In genomic region chr11:31092638-31093037, GRCh38 we compare ENCODE assay signal across 34 cellular contexts.
"Had no signal": no experiment of that assay in that cellular context is flagged by ENCODE, and none has a peak within 500 bp of the region (broad histone marks: within the 10 kb centered on the region; RNA-seq: fewer than 3 reads in every experiment).

No MANE protein-coding gene starts in this region.

- H3K4me1 Mint-ChIP-seq: activated naive CD4-positive, alpha-beta T cell treated with anti-CD3 and anti-CD28 coated beads, Interleukin-2, amount 10 ng/mL, durations not matched to agents 7 days and 5 days; activated naive CD4-positive, alpha-beta T cell treated with anti-CD3 and anti-CD28 coated beads, Interleukin-2, amount 50 U/mL, for 24 hours; activated naive CD8-positive, alpha-beta T cell treated with anti-CD3 and anti-CD28 coated beads for 36 hours; activated naive CD8-positive, alpha-beta T cell treated with anti-CD3 and anti-CD28 coated beads, Interleukin-2, amount 10 ng/mL, durations not matched to agents 7 days and 5 days; activated naive CD8-positive, alpha-beta T cell treated with anti-CD3 and anti-CD28 coated beads, Interleukin-2, amount 50 U/mL, for 24 hours; activated T-helper 17 cell treated with anti-CD3 and anti-CD28 coated beads, Interleukin-2, amount 50 U/mL, for 72 hours; brain; central memory CD8-positive, alpha-beta T cell had no signal

- H3K4me3 Mint-ChIP-seq: activated naive CD4-positive, alpha-beta T cell treated with anti-CD3 and anti-CD28 coated beads for 36 hours; activated naive CD4-positive, alpha-beta T cell treated with anti-CD3 and anti-CD28 coated beads, Interleukin-2, amount 10 ng/mL, durations not matched to agents 7 days and 5 days; activated naive CD4-positive, alpha-beta T cell treated with anti-CD3 and anti-CD28 coated beads, Interleukin-2, amount 50 U/mL, for 24 hours; activated naive CD8-positive, alpha-beta T cell; activated naive CD8-positive, alpha-beta T cell treated with anti-CD3 and anti-CD28 coated beads for 36 hours; activated naive CD8-positive, alpha-beta T cell treated with anti-CD3 and anti-CD28 coated beads, Interleukin-2, amount 10 ng/mL, durations not matched to agents 7 days and 5 days; activated naive CD8-positive, alpha-beta T cell treated with anti-CD3 and anti-CD28 coated beads, Interleukin-2, amount 50 U/mL, for 24 hours; activated T-cell treated with anti-CD3 and anti-CD28 coated beads, Interleukin-2, amount 50 U/mL, for 24 hours; activated T-cell treated with anti-CD3 and anti-CD28 coated beads, Interleukin-2, amount 50 U/mL, for 4 hours; activated T-cell treated with anti-CD3 and anti-CD28 coated beads, Interleukin-2, amount 50 U/mL, for 72 hours; activated T-helper 1 cell treated with anti-CD3 and anti-CD28 coated beads, Interleukin-12 subunit alpha, Interleukin-12 subunit beta, Interleukin-2, Interleukin-4 antibody, amounts not matched to agents 30 ng/mL and 10 ng/mL and 1 ng/mL, durations not matched to agents 14 hours and 24 hours and 36 hours; activated T-helper 17 cell treated with anti-CD3 and anti-CD28 coated beads, Interleukin-2, amount 50 U/mL, for 72 hours; brain; central memory CD8-positive, alpha-beta T cell had no signal

- H3K27me3 Mint-ChIP-seq: activated naive CD4-positive, alpha-beta T cell treated with anti-CD3 and anti-CD28 coated beads, Interleukin-2, amount 10 ng/mL, durations not matched to agents 7 days and 5 days; activated naive CD4-positive, alpha-beta T cell treated with anti-CD3 and anti-CD28 coated beads, Interleukin-2, amount 50 U/mL, for 24 hours; activated naive CD8-positive, alpha-beta T cell; activated naive CD8-positive, alpha-beta T cell treated with anti-CD3 and anti-CD28 coated beads for 36 hours; activated naive CD8-positive, alpha-beta T cell treated with anti-CD3 and anti-CD28 coated beads, Interleukin-2, amount 10 ng/mL, durations not matched to agents 7 days and 5 days; activated naive CD8-positive, alpha-beta T cell treated with anti-CD3 and anti-CD28 coated beads, Interleukin-2, amount 50 U/mL, for 24 hours; activated T-cell treated with anti-CD3 and anti-CD28 coated beads, Interleukin-2, amount 50 U/mL, for 24 hours; activated T-helper 17 cell treated with anti-CD3 and anti-CD28 coated beads, Interleukin-2, amount 50 U/mL, for 72 hours; central memory CD8-positive, alpha-beta T cell had no signal

- ATAC-seq: activated naive CD8-positive, alpha-beta T cell treated with anti-CD3 and anti-CD28 coated beads, Interleukin-2, amount 50 U/mL, for 24 hours; activated T-cell treated with anti-CD3 and anti-CD28 coated beads, Interleukin-2, amount 50 U/mL, for 4 hours; activated T-helper 17 cell treated with anti-CD3 and anti-CD28 coated beads, Interleukin-2, amount 50 U/mL, for 72 hours; body of pancreas had no signal

- H3K27ac Mint-ChIP-seq: activated naive CD4-positive, alpha-beta T cell treated with anti-CD3 and anti-CD28 coated beads for 36 hours; activated naive CD4-positive, alpha-beta T cell treated with anti-CD3 and anti-CD28 coated beads, Interleukin-2, amount 10 ng/mL, durations not matched to agents 7 days and 5 days; activated naive CD4-positive, alpha-beta T cell treated with anti-CD3 and anti-CD28 coated beads, Interleukin-2, amount 50 U/mL, for 24 hours; activated naive CD4-positive, alpha-beta T cell treated with anti-CD3 and anti-CD28 coated beads, Interleukin-2, amount 50 U/mL, for 72 hours; activated naive CD8-positive, alpha-beta T cell; activated naive CD8-positive, alpha-beta T cell treated with anti-CD3 and anti-CD28 coated beads for 36 hours; activated naive CD8-positive, alpha-beta T cell treated with anti-CD3 and anti-CD28 coated beads, Interleukin-2, amount 10 ng/mL, durations not matched to agents 7 days and 5 days; activated naive CD8-positive, alpha-beta T cell treated with anti-CD3 and anti-CD28 coated beads, Interleukin-2, amount 50 U/mL, for 24 hours; activated T-cell treated with anti-CD3 and anti-CD28 coated beads, Interleukin-2, amount 50 U/mL, for 24 hours; activated T-cell treated with anti-CD3 and anti-CD28 coated beads, Interleukin-2, amount 50 U/mL, for 72 hours; activated T-helper 1 cell treated with anti-CD3 and anti-CD28 coated beads, Interleukin-12 subunit alpha, Interleukin-12 subunit beta, Interleukin-2, Interleukin-4 antibody, amounts not matched to agents 30 ng/mL and 10 ng/mL and 1 ng/mL, durations not matched to agents 14 hours and 24 hours and 36 hours; activated T-helper 17 cell treated with anti-CD3 and anti-CD28 coated beads, Interleukin-2, amount 50 U/mL, for 72 hours; activated T-helper 2 cell treated with anti-CD3 and anti-CD28 coated beads, Interferon-gamma antibody, Interleukin-2, Interleukin-4, amounts not matched to agents 10 μg/mL and 5 μg/mL and 100 μg/mL, durations not matched to agents 14 hours and 24 hours and 36 hours; brain had no signal

- DNase-seq: activated effector memory CD4-positive, alpha-beta T cell treated with anti-CD3 and anti-CD28 coated beads, Interleukin-2, amount 50 U/mL, for 16 hours; activated effector memory CD4-positive, alpha-beta T cell treated with Interleukin-2 at 50 U/mL for 16 hours; activated gamma-delta T cell; activated gamma-delta T cell treated with Interleukin-2 at 50 U/mL for 16 hours; activated naive CD4-positive, alpha-beta T cell; activated naive CD4-positive, alpha-beta T cell treated with anti-CD3 and anti-CD28 coated beads for 36 hours; activated naive CD4-positive, alpha-beta T cell treated with anti-CD3 and anti-CD28 coated beads, Interleukin-2, amount 10 ng/mL, durations not matched to agents 7 days and 5 days; activated naive CD4-positive, alpha-beta T cell treated with anti-CD3 and anti-CD28 coated beads, Interleukin-2, amount 50 U/mL, for 16 hours; activated naive CD4-positive, alpha-beta T cell treated with Interleukin-2 at 50 U/mL for 16 hours; activated naive CD8-positive, alpha-beta T cell treated with anti-CD3 and anti-CD28 coated beads for 36 hours; activated naive CD8-positive, alpha-beta T cell treated with anti-CD3 and anti-CD28 coated beads, Interleukin-2, amount 10 ng/mL, durations not matched to agents 7 days and 5 days; activated naive CD8-positive, alpha-beta T cell treated with anti-CD3 and anti-CD28 coated beads, Interleukin-2, amount 50 U/mL, for 24 hours; activated T-cell treated with anti-CD3 and anti-CD28 coated beads, Interleukin-2, amount 50 U/mL, for 24 hours; activated T-cell treated with anti-CD3 and anti-CD28 coated beads, Interleukin-2, amount 50 U/mL, for 4 hours; activated T-cell treated with anti-CD3 and anti-CD28 coated beads, Interleukin-2, amount 50 U/mL, for 48 hours; activated T-cell treated with anti-CD3 and anti-CD28 coated beads, Interleukin-2, amount 50 U/mL, for 72 hours; adrenal gland; amniotic stem cell; amygdala; anterior cingulate cortex; aorta; body of pancreas; brain microvascular endothelial cell; caudate nucleus; central memory CD4-positive, alpha-beta T cell; cerebellar nuclear complex had no signal

- H3K36me3 Mint-ChIP-seq: activated naive CD4-positive, alpha-beta T cell treated with anti-CD3 and anti-CD28 coated beads, Interleukin-2, amount 10 ng/mL, durations not matched to agents 7 days and 5 days; activated naive CD4-positive, alpha-beta T cell treated with anti-CD3 and anti-CD28 coated beads, Interleukin-2, amount 50 U/mL, for 24 hours; activated naive CD8-positive, alpha-beta T cell treated with anti-CD3 and anti-CD28 coated beads for 36 hours had no signal
